22 cellular contexts compared by ENCODE assay signal in genomic region chr9:22131817-22132216, GRCh38.
DNase-seq lines count a peak whose midpoint lies in the region; ATAC-seq and TF ChIP-seq lines count a peak whose summit lies in the region.
"Had no signal": no experiment of that assay in that cellular context is flagged by ENCODE, and none has a peak within 500 bp of the region (broad histone marks: within the 10 kb centered on the region; RNA-seq: fewer than 3 reads in every experiment).

No MANE protein-coding gene starts in this region.

- peaks cover 14% of the 10 kb centered on the region for H3K4me1 Mint-ChIP-seq in stimulated activated memory B cell treated with anti-CD40 and anti-IgM and Interleukin-4, amounts not matched to agents 10 μg/mL and 1 μg/mL and 100 μg/mL, for 72 hours
- H3K4me1 Mint-ChIP-seq: CD8-positive, alpha-beta memory T cell had no signal

- no peak overlapping the region for H3K27ac Mint-ChIP-seq in stimulated activated memory B cell treated with anti-CD40 and anti-IgM and Interleukin-4, amounts not matched to agents 10 μg/mL and 1 μg/mL and 100 μg/mL, for 72 hours
- H3K27ac Mint-ChIP-seq: CD14-positive monocyte; CD4-positive, alpha-beta T cell; CD8-positive, alpha-beta memory T cell; GM23338; H9 had no signal

- intact Hi-C loops in lower lobe of right lung (cut with DNase I) = no loop called here

- H3K4me2 ChIP-seq in trophoblast cell (ENCODE audit: low read length) = no peak overlapping the region
- H3K4me2 ChIP-seq: A549, GM23338 had no signal

- peaks cover 2% of the 10 kb centered on the region for H3K79me2 ChIP-seq in trophoblast cell (ENCODE audit: control insufficient read depth, insufficient read depth, low read length, poor library complexity)

- peaks cover 20% of the 10 kb centered on the region for H3K79me1 ChIP-seq in trophoblast cell (ENCODE audit: low read length)

- H2BK5ac ChIP-seq in trophoblast cell (ENCODE audit: low read depth, low read length, poor library complexity) = peak overlapping the region; percentile 73

- H2BK120ac ChIP-seq in trophoblast cell (ENCODE audit: insufficient read depth, low read length, poor library complexity) = peak overlapping the region; percentile 60

- H4K8ac ChIP-seq in trophoblast cell (ENCODE audit: low read depth, low read length) = no peak overlapping the region

- H3K36me3 ChIP-seq in trophoblast cell (ENCODE audit: control insufficient read depth in 1 of 2, insufficient read depth in 2 of 2, low read length in 2 of 2) (no peaks in the 10 kb centered on the region), MG63 (no peaks in the 10 kb centered on the region), lower lobe of right lung (no peaks in the 10 kb centered on the region)
- H3K36me3 ChIP-seq: BE2C; BLaER1 treated with 17β-estradiol and CSF1 and Interleukin-3, amounts not matched to agents 10 nM and 100 nM had no signal

- H3K27ac ChIP-seq in trophoblast cell (ENCODE audit: low read depth, low read length) (no peak overlapping the region), lower lobe of right lung (no peak overlapping the region)
- H3K27ac ChIP-seq: A549; BLaER1 treated with 17β-estradiol and CSF1 and Interleukin-3, amounts not matched to agents 10 nM and 100 nM had no signal

- H3K9me3 ChIP-seq in trophoblast cell (ENCODE audit: insufficient read depth, low read depth, low read length) (no peaks in the 10 kb centered on the region), MG63 (no peaks in the 10 kb centered on the region), lower lobe of right lung (no peaks in the 10 kb centered on the region)
- H3K9me3 ChIP-seq: A549; BE2C; BLaER1 treated with 17β-estradiol and CSF1 and Interleukin-3, amounts not matched to agents 10 nM and 100 nM had no signal

- no peak overlapping the region for H3K4me3 Mint-ChIP-seq in stimulated activated memory B cell treated with anti-CD40 and anti-IgM and Interleukin-4, amounts not matched to agents 10 μg/mL and 1 μg/mL and 100 μg/mL, for 72 hours
- H3K4me3 Mint-ChIP-seq: CD14-positive monocyte; CD4-positive, alpha-beta T cell; CD8-positive, alpha-beta memory T cell; GM23338; H9 had no signal

- peak overlapping the region; percentile 40 for H2BK12ac ChIP-seq in trophoblast cell (ENCODE audit: low read length)

- no peak overlapping the region for H3K9ac ChIP-seq in trophoblast cell (ENCODE audit: low read length)
- H3K9ac ChIP-seq: BLaER1 treated with 17β-estradiol and CSF1 and Interleukin-3, amounts not matched to agents 10 nM and 100 nM had no signal

- no peaks in the 10 kb centered on the region for H3K27me3 Mint-ChIP-seq in stimulated activated memory B cell treated with anti-CD40 and anti-IgM and Interleukin-4, amounts not matched to agents 10 μg/mL and 1 μg/mL and 100 μg/mL, for 72 hours

- H4K12ac ChIP-seq in trophoblast cell (ENCODE audit: low read depth, low read length) = no peak overlapping the region

- peak overlapping the region; percentile 87 for H4K91ac ChIP-seq in trophoblast cell (ENCODE audit: low read depth, low read length)

- H3K14ac ChIP-seq in trophoblast cell (ENCODE audit: low read length) = peak overlapping the region; percentile 61

- H3K9me3 Mint-ChIP-seq in stimulated activated memory B cell treated with anti-CD40 and anti-IgM and Interleukin-4, amounts not matched to agents 10 μg/mL and 1 μg/mL and 100 μg/mL, for 72 hours = no peaks in the 10 kb centered on the region
- H3K9me3 Mint-ChIP-seq: CD4-positive, alpha-beta T cell; CD8-positive, alpha-beta memory T cell; GM23338; H9 had no signal

- no peak overlapping the region for H2AFZ ChIP-seq in trophoblast cell (ENCODE audit: insufficient read depth, low read length, poor library complexity)
- H2AFZ ChIP-seq: GM23338 had no signal

- no peak overlapping the region for H3K4me3 ChIP-seq in trophoblast cell (ENCODE audit: low read depth, low read length)
- no peak overlapping the region for H3K4me3 ChIP-seq in MG63
- H3K4me3 ChIP-seq in lower lobe of right lung = no peak overlapping the region
- H3K4me3 ChIP-seq: A549; BLaER1 treated with 17β-estradiol and CSF1 and Interleukin-3, amounts not matched to agents 10 nM and 100 nM; GM12878; GM23338 had no signal

- peak; percentile 48 for ATAC-seq in GM19351 (IDR thresholded peaks at IDR 0.05; ENCODE audit: unreplicated experiment)
- ATAC-seq in HG02852 (IDR thresholded peaks at IDR 0.05; ENCODE audit: unreplicated experiment) = peak; percentile 41
- no peak for ATAC-seq in stimulated activated memory B cell treated with anti-CD40 and anti-IgM and Interleukin-4, amounts not matched to agents 10 μg/mL and 1 μg/mL and 100 μg/mL, for 72 hours
- ATAC-seq in lower lobe of right lung = no peak
- ATAC-seq: A549, GM12878, GM23338, HCT116 had no signal

- H3K18ac ChIP-seq in trophoblast cell (ENCODE audit: low read length) = no peak overlapping the region

- peak overlapping the region; percentile 46 for H3K4ac ChIP-seq in trophoblast cell (ENCODE audit: low read depth, low read length)

- no peak overlapping the region for H2AK5ac ChIP-seq in trophoblast cell (ENCODE audit: low read length)

- H3K36me3 Mint-ChIP-seq in stimulated activated memory B cell treated with anti-CD40 and anti-IgM and Interleukin-4, amounts not matched to agents 10 μg/mL and 1 μg/mL and 100 μg/mL, for 72 hours = no peaks in the 10 kb centered on the region
- H3K36me3 Mint-ChIP-seq: CD14-positive monocyte; CD8-positive, alpha-beta memory T cell had no signal

- no peaks in the 10 kb centered on the region for H3K27me3 ChIP-seq in trophoblast cell (ENCODE audit: insufficient read depth, low read length)
- H3K27me3 ChIP-seq in MG63 = no peaks in the 10 kb centered on the region
- no peaks in the 10 kb centered on the region for H3K27me3 ChIP-seq in lower lobe of right lung (ENCODE audit: low read depth)
- H3K27me3 ChIP-seq: BLaER1 treated with 17β-estradiol and CSF1 and Interleukin-3, amounts not matched to agents 10 nM and 100 nM had no signal

- DNase-seq in trophoblast cell (no peak), MG63 (no peak), lower lobe of right lung (no peak)
- DNase-seq: 8988T; ACHN; AML-193; BE2C; Calu3; CD4-positive, alpha-beta T cell; CD8-positive, alpha-beta memory T cell; EL; GDM1; H9 had no signal

- TF ChIP-seq CTCF in lower lobe of right lung (IDR thresholded peaks at IDR 0.05) = no peak

- H3K4me1 ChIP-seq in trophoblast cell (ENCODE audit: control insufficient read depth in 1 of 2, insufficient read depth in 2 of 2, low read length in 2 of 2) (peaks cover 2 to 7% of the 10 kb centered on the region in 2 experiments), lower lobe of right lung (peaks cover 6% of the 10 kb centered on the region)
- H3K4me1 ChIP-seq: BE2C had no signal

- H3K23ac ChIP-seq in trophoblast cell (ENCODE audit: low read length) = no peak overlapping the region

Comparison
In these comparisons a context has a peak if more than half of its experiments do, and no peak if none do; other contexts are left out.
1. ATAC-seq: peak in GM19351 (single experiment) and HG02852 (single experiment); none in stimulated activated memory B cell treated with anti-CD40 and anti-IgM and Interleukin-4, amounts not matched to agents 10 μg/mL and 1 μg/mL and 100 μg/mL, for 72 hours (single experiment) and lower lobe of right lung (0 of 2).